Comparison of ENCODE assay signal across 8 cellular contexts in genomic region chr18:63969965-63970802, GRCh38. TPM values are rescaled to one million over a fixed set of nuclear protein-coding genes. Genes with fewer than 3 reads are reported as not detected.
DNase-seq lines count a peak whose midpoint lies in the region; ATAC-seq and TF ChIP-seq lines count a peak whose summit lies in the region.

Gene SERPINB8 (plus strand): TSS chr18:63970081. CDS start chr18:63978309, 8,228 bp downstream.

- H3K27me3 ChIP-seq in SU-DHL-6 (ENCODE audit: low read length) = no peaks in the 10 kb centered on the region
- no peaks in the 10 kb centered on the region for H3K27me3 ChIP-seq in heart left ventricle
- H3K27me3 ChIP-seq in transverse colon = no peaks in the 10 kb centered on the region

- peak within 1 kb of the TSS; percentile 96 for H3K27ac Mint-ChIP-seq in HFFc6

- H3K36me3 ChIP-seq in SU-DHL-6 (ENCODE audit: low read length) (no peaks in the 10 kb centered on the region), heart left ventricle (no peaks in the 10 kb centered on the region), transverse colon (no peaks in the 10 kb centered on the region)

- H3K9me3 ChIP-seq in SU-DHL-6 (ENCODE audit: insufficient read depth, low read length) (no peaks in the 10 kb centered on the region), heart left ventricle (no peaks in the 10 kb centered on the region), transverse colon (no peaks in the 10 kb centered on the region)

- no peak for TF ChIP-seq CTCF in HFFc6 (IDR thresholded peaks at IDR 0.05)
- no peak for TF ChIP-seq CTCF in SU-DHL-6 (IDR thresholded peaks at IDR 0.05; ENCODE audit: insufficient read depth, low read length, poor library complexity, severe bottlenecking)
- no peak for TF ChIP-seq CTCF in heart left ventricle (IDR thresholded peaks at IDR 0.05)
- TF ChIP-seq CTCF in transverse colon (IDR thresholded peaks at IDR 0.05) = no peak

- H3K4me3 ChIP-seq in SU-DHL-6 (ENCODE audit: insufficient read depth, low read length, poor library complexity, severe bottlenecking) = peak within 1 kb of the TSS; percentile 55
- peak within 1 kb of the TSS; percentile 53 to 98 (median 84) for H3K4me3 ChIP-seq in heart left ventricle
- peak within 1 kb of the TSS; percentile 72 to 91 (median 75) for H3K4me3 ChIP-seq in transverse colon

- DNase-seq in GM04503 (ENCODE audit: low read depth) = peak; percentile 81
- peak; percentile 95 for DNase-seq in HFFc6
- DNase-seq in NCI-H1048 (lab: John Stamatoyannopoulos, UW) = peak; percentile 91
- DNase-seq in heart left ventricle = peak; percentile 94 to 96 (median 95)
- DNase-seq in pons (ENCODE audit: low spot score) = peak; percentile 93
- peak; percentile 94 for DNase-seq in transverse colon

- no peaks in the 10 kb centered on the region for H3K9me2 ChIP-seq in SU-DHL-6 (replicated peaks; ENCODE audit: insufficient read depth, low read length)

- intact Hi-C loops in heart left ventricle (cut with DNase I) = loop anchor here in 1 of 10 donors (10.0 kb wide), 1 partner anchor 455 kb away; no protein-coding TSS in a partner anchor
- intact Hi-C loops in transverse colon (cut with DNase I; ENCODE audit: low total_unique reads) = loop anchor here (5.0 kb wide), 1 partner anchor 1368 kb away; no protein-coding TSS in a partner anchor

- peaks cover 5% of the 10 kb centered on the region; the same call in 1 of the 2 replicates for H3K36me3 Mint-ChIP-seq in HFFc6 (ENCODE audit: low read depth)

- H3K4me3 Mint-ChIP-seq in HFFc6 = peak within 1 kb of the TSS; percentile 92

- H3K79me2 ChIP-seq in SU-DHL-6 (ENCODE audit: insufficient read depth, low read length) = no peaks in the 10 kb centered on the region

- H3K4me1 ChIP-seq in heart left ventricle = peaks cover 0 to 31% (median 9%) of the 10 kb centered on the region in 12 donors
- H3K4me1 ChIP-seq in transverse colon = peaks cover 0 to 22% (median 14%) of the 10 kb centered on the region in 4 donors

- H3K4me1 Mint-ChIP-seq in HFFc6 (ENCODE audit: low read depth) = peaks cover 59% of the 10 kb centered on the region

- TF ChIP-seq POLR2A in heart left ventricle (IDR thresholded peaks at IDR 0.05) (peak in 1 of 2 donors; percentile 85), transverse colon (IDR thresholded peaks at IDR 0.05) (peak; percentile 96)

- H3K27me3 Mint-ChIP-seq in HFFc6 (ENCODE audit: insufficient read depth) = peaks cover 1% of the 10 kb centered on the region

- peak; percentile 96 to 99 (median 98) for ATAC-seq in heart left ventricle

- H3K9me3 Mint-ChIP-seq in HFFc6 = no peaks in the 10 kb centered on the region

- H3K9ac ChIP-seq in SU-DHL-6 (ENCODE audit: low read length) = peak within 1 kb of the TSS; percentile 56

- H3F3A ChIP-seq in SU-DHL-6 (ENCODE audit: insufficient read depth) = no peaks in the 10 kb centered on the region

- peak within 1 kb of the TSS; percentile 71 for H2AFZ ChIP-seq in SU-DHL-6 (ENCODE audit: low read depth, low read length, severe bottlenecking)

- TF ChIP-seq EP300 in transverse colon (IDR thresholded peaks at IDR 0.05; ENCODE audit: low read depth) = no peak

- H3K27ac ChIP-seq in SU-DHL-6 (ENCODE audit: low read depth, low read length) (no peak within 1 kb of the TSS), adipose tissue (ENCODE audit: low read depth, low read length) (peak within 1 kb of the TSS; percentile 93), heart left ventricle (peak within 1 kb of the TSS; percentile 58 to 98 (median 93)), transverse colon (peak within 1 kb of the TSS; percentile 97 to 100 (median 98))

- H3K4me2 ChIP-seq in SU-DHL-6 (ENCODE audit: low read depth, low read length, poor library complexity, severe bottlenecking) = peak within 1 kb of the TSS; percentile 46

- WGBS in adipose tissue, 3 donors = 0 to 1% (median 0%) methylated on average over 49 to 62 of the region's 62 CpGs
- 0% methylated on average over 62 of the region's 62 CpGs for WGBS in heart left ventricle, 4 donors
- WGBS in transverse colon (ENCODE audit: low coverage in 1 of 2), 2 donors = 1% methylated on average over 62 of the region's 62 CpGs; no CpG with 5 or more reads in 1 of the 2 donors

- no peaks in the 10 kb centered on the region for H4K20me1 ChIP-seq in SU-DHL-6 (ENCODE audit: low read depth, low read length)

- in situ Hi-C loops in transverse colon (cut with MboI; ENCODE audit: low pct_ligation_motif_present in 1 of 4, low pct_unique_long_range_greater_than_20kb in 1 of 4, low sequenced_read_pairs in 3 of 4) = no loop called here

RNA-seq across cellular contexts. Expression of gene SERPINB8, which starts in this region (rescaled TPM):
- total RNA-seq in HFFc6 (2021; fragmentation: NEBNext Ultra II Directional; extraction: Animal tissue kit (Norgen Biotek cat#: 25700)) = 10 to 100 TPM; 32.6 to 42.9 (median 36.9) TPM
- polyA plus RNA-seq in adipose tissue (10 to 100 TPM in 1 of 3 donors, 1 to 10 TPM in 2; 3.0 to 14.8 (median 6.6) TPM), heart left ventricle (10 to 100 TPM in 1 of 2 donors, under 1 TPM in 1; 0.72 to 12.6 TPM)
- total RNA-seq in heart left ventricle (10 to 100 TPM in 1 of 9 donors, 1 to 10 TPM in 8; 1.3 to 10.3 (median 3.5) TPM), transverse colon (10 to 100 TPM in 3 of 4 donors, 1 to 10 TPM in 1; 3.0 to 15.7 (median 13.5) TPM)
